Comparison of ENCODE assay signal across 20 cellular contexts in the genomic region with DNA sequence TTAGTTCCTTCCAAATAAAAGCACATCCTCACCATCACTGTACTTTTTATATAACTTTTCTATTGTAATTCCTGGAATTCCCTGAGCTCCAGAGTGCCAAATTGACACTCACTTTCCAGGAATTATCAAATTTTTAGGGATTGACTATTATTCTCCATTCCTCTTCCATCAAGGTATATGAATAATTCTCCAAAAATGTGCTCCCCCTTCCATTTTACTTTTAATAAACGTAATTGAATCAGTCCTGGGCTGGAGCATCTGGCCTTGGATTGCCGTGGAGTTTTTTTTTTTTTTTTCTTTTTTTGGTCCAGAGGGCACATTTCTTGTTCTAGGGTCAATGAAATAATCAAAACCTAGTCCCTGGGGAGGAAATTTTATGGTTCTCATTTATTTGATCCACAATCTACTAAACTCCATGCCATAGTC.
DNase-seq lines count a peak whose midpoint lies in the region; ATAC-seq, FAIRE-seq and TF ChIP-seq lines count a peak whose summit lies in the region.
"Had no signal": no experiment of that assay in that cellular context is flagged by ENCODE, and none has a peak within 500 bp of the region (broad histone marks: within the 10 kb centered on the region; RNA-seq: fewer than 3 reads in every experiment).

No MANE protein-coding gene starts in this region.

- H3K9me3 Mint-ChIP-seq in neural progenitor cell, result no peaks in the 10 kb centered on the region
- H3K9me3 Mint-ChIP-seq: activated CD4-positive, alpha-beta T cell treated with anti-CD3 and anti-CD28 coated beads, Interleukin-2, amount 10 ng/mL, durations not matched to agents 7 days and 5 days; stimulated activated naive CD8-positive, alpha-beta T cell treated with anti-CD3 and anti-CD28 coated beads, Interleukin-15, amount 100 ng/mL, for 72 hours had no signal

- H3K9me3 ChIP-seq in neural progenitor cell (ENCODE audit: low read depth), result no peaks in the 10 kb centered on the region
- H3K9me3 ChIP-seq: Caco-2, pancreas, Peyer's patch, upper lobe of left lung had no signal

- H3K27me3 Mint-ChIP-seq in neural progenitor cell (ENCODE audit: insufficient read depth, low read depth), result peaks cover 4% of the 10 kb centered on the region

- TF ChIP-seq CTCF in choroid plexus epithelial cell (conservative IDR thresholded peaks at IDR 0.05; ENCODE audit: low read depth, low read length) (no peak), neural progenitor cell (IDR thresholded peaks at IDR 0.05) (no peak)

- H2AFZ ChIP-seq in neural progenitor cell (replicated peaks), result no peak overlapping the region

- H3K4me2 ChIP-seq in neural progenitor cell, result no peak overlapping the region

- H3K27me3 ChIP-seq in neural progenitor cell, result no peaks in the 10 kb centered on the region
- H3K27me3 ChIP-seq: pancreas, Peyer's patch, upper lobe of left lung had no signal

- peaks cover 34% of the 10 kb centered on the region for H3K4me1 ChIP-seq in neural progenitor cell
- H3K4me1 ChIP-seq: Caco-2, pancreas, Peyer's patch, upper lobe of left lung had no signal

- no peak overlapping the region for H3K4me3 Mint-ChIP-seq in neural progenitor cell
- H3K4me3 Mint-ChIP-seq: activated CD4-positive, alpha-beta T cell treated with anti-CD3 and anti-CD28 coated beads, Interleukin-2, amount 10 ng/mL, durations not matched to agents 7 days and 5 days; stimulated activated naive CD8-positive, alpha-beta T cell treated with anti-CD3 and anti-CD28 coated beads, Interleukin-15, amount 100 ng/mL, for 72 hours had no signal

- H3K4me3 ChIP-seq in choroid plexus epithelial cell (ENCODE audit: low read depth, low read length) (no peak overlapping the region), neural progenitor cell (no peak overlapping the region)
- H3K4me3 ChIP-seq: pancreas, Peyer's patch, upper lobe of left lung had no signal

- no peak for ATAC-seq in HG02798 (IDR thresholded peaks at IDR 0.05; ENCODE audit: poor library complexity, unreplicated experiment)
- ATAC-seq: sciatic nerve; stimulated activated naive CD8-positive, alpha-beta T cell treated with anti-CD3 and anti-CD28 coated beads, Interleukin-15, amount 100 ng/mL, for 72 hours had no signal

- no peaks in the 10 kb centered on the region for H3K36me3 ChIP-seq in neural progenitor cell
- H3K36me3 ChIP-seq: pancreas, Peyer's patch, upper lobe of left lung had no signal

- peaks cover 19% of the 10 kb centered on the region for H3F3A ChIP-seq in neural progenitor cell (ENCODE audit: low read depth)

- peak; percentile 37 for DNase-seq in AG20443 (ENCODE audit: low spot score)
- DNase-seq in M059J (ENCODE audit: low read depth), result peak; percentile 37
- DNase-seq in choroid plexus epithelial cell (ENCODE audit: low read depth), result peak; percentile 7
- no peak for DNase-seq in neural progenitor cell (ENCODE audit: low spot score)
- DNase-seq in SKM-1 (lab: John Stamatoyannopoulos, UW; ENCODE audit: unreplicated experiment), result no peak
- no peak for DNase-seq in NCI-H1105 treated with DMSO at 0.1 percent for 48 hours (lab: John Stamatoyannopoulos, UW)
- no peak for DNase-seq in H54 (ENCODE audit: insufficient read length, low spot score)
- DNase-seq: activated CD4-positive, alpha-beta T cell treated with anti-CD3 and anti-CD28 coated beads, Interleukin-2, amount 10 ng/mL, durations not matched to agents 7 days and 5 days; activated gamma-delta T cell treated with Interleukin-2 at 50 U/mL for 16 hours; Caco-2; cortex of kidney; head of caudate nucleus; Kasumi-1; pancreas; Peyer's patch; stimulated activated CD4-positive, alpha-beta T cell treated with anti-CD3 and anti-CD28 coated beads, Interleukin-2, amount 100 ng/mL, for 24 hours; stimulated activated naive CD8-positive, alpha-beta T cell treated with anti-CD3 and anti-CD28 coated beads, Interleukin-15, amount 100 ng/mL, for 72 hours had no signal

- H3K27ac ChIP-seq in neural progenitor cell, result peak overlapping the region; percentile 60
- H3K27ac ChIP-seq: pancreas, Peyer's patch, upper lobe of left lung had no signal

- FAIRE-seq in H54 (lab: Jason Lieb, UNC), result no peak
- FAIRE-seq: pancreas had no signal

- peak overlapping the region; percentile 72 for H3K27ac Mint-ChIP-seq in neural progenitor cell
- H3K27ac Mint-ChIP-seq: activated CD4-positive, alpha-beta T cell treated with anti-CD3 and anti-CD28 coated beads, Interleukin-2, amount 10 ng/mL, durations not matched to agents 7 days and 5 days; stimulated activated naive CD8-positive, alpha-beta T cell treated with anti-CD3 and anti-CD28 coated beads, Interleukin-15, amount 100 ng/mL, for 72 hours had no signal

- H3K4me1 Mint-ChIP-seq in neural progenitor cell, result peaks cover 40% of the 10 kb centered on the region
- H3K4me1 Mint-ChIP-seq: activated CD4-positive, alpha-beta T cell treated with anti-CD3 and anti-CD28 coated beads, Interleukin-2, amount 10 ng/mL, durations not matched to agents 7 days and 5 days; stimulated activated naive CD8-positive, alpha-beta T cell treated with anti-CD3 and anti-CD28 coated beads, Interleukin-15, amount 100 ng/mL, for 72 hours had no signal

- no peak overlapping the region for H3K9ac ChIP-seq in neural progenitor cell

- no peaks in the 10 kb centered on the region for H4K20me1 ChIP-seq in neural progenitor cell (ENCODE audit: low read depth)

- H3K36me3 Mint-ChIP-seq in neural progenitor cell, result no peaks in the 10 kb centered on the region

- TF ChIP-seq POLR2A in H54 (IDR thresholded peaks at IDR 0.05; ENCODE audit: low read depth, low read length), result no peak

- no peaks in the 10 kb centered on the region for H3K79me2 ChIP-seq in neural progenitor cell (ENCODE audit: low read depth)

Comparison
In these comparisons a context has a peak if more than half of its experiments do, and no peak if none do; other contexts are left out.
1. DNase-seq: peak in AG20443 (single experiment), M059J (single experiment) and choroid plexus epithelial cell (single experiment); none in neural progenitor cell (single experiment), SKM-1 (single experiment), NCI-H1105 treated with DMSO at 0.1 percent for 48 hours (single experiment) and H54 (single experiment).